Comparison of ENCODE assay signal across 8 cellular contexts in genomic region chr19:17860331-17860992, GRCh38. TPM values are rescaled to one million over a fixed set of nuclear protein-coding genes. Genes with fewer than 3 reads are reported as not detected.
A peak's percentile ranks its signal among the peaks of the same experiment; 100 is the strongest.
DNase-seq lines count a peak whose midpoint lies in the region; ATAC-seq and TF ChIP-seq lines count a peak whose summit lies in the region.

No MANE protein-coding gene starts in this region.

- H3F3A ChIP-seq in GM23248 (ENCODE audit: insufficient read depth), result peaks cover 35% of the 10 kb centered on the region

- H3K27ac ChIP-seq in GM23248, result peak overlapping the region; percentile 67
- H3K27ac ChIP-seq in SJSA1, result peak overlapping the region; percentile 62

- TF ChIP-seq CTCF in fibroblast of pulmonary artery (IDR thresholded peaks at IDR 0.05; ENCODE audit: low read length, missing control alignments) (no peak), retinal pigment epithelial cell (conservative IDR thresholded peaks at IDR 0.05; ENCODE audit: low read depth, low read length) (no peak)

- 3 to 4% methylated on average over 22 of the region's 22 CpGs for WGBS in GM23248 (ENCODE audit: low coverage in 1 of 2, low lambda C conversion rate in 2 of 2, missing lambda C conversion rate in 2 of 2), 2 experiments

- H3K9ac ChIP-seq in GM23248, result peak overlapping the region; percentile 99

- peaks cover 14% of the 10 kb centered on the region; the same call in 1 of the 2 replicates for H3K4me1 ChIP-seq in GM23248 (ENCODE audit: insufficient read depth)
- H3K4me1 ChIP-seq in SJSA1 (replicated peaks), result peaks cover 11% of the 10 kb centered on the region

- H3K9me3 ChIP-seq in GM23248 (ENCODE audit: low read depth), result no peaks in the 10 kb centered on the region
- H3K9me3 ChIP-seq in SJSA1 (replicated peaks), result no peaks in the 10 kb centered on the region

- peaks cover 37% of the 10 kb centered on the region for H3K79me2 ChIP-seq in GM23248 (ENCODE audit: insufficient read depth)

- no peaks in the 10 kb centered on the region for H3K27me3 ChIP-seq in GM23248 (replicated peaks; ENCODE audit: insufficient read depth)
- no peaks in the 10 kb centered on the region for H3K27me3 ChIP-seq in SJSA1 (replicated peaks)

- DNase-seq in GM23248, result peak; percentile 61
- no peak for DNase-seq in SJSA1 (ENCODE audit: low read depth in 1 of 2, low spot score in 2 of 2)
- no peak for DNase-seq in fibroblast of pulmonary artery (ENCODE audit: low read depth)
- no peak for DNase-seq in retinal pigment epithelial cell (ENCODE audit: low read depth)
- no peak for DNase-seq in NCI-H1436 treated with DMSO at 0.1 percent for 48 hours (lab: John Stamatoyannopoulos, UW)
- DNase-seq in AG08395 (ENCODE audit: low spot score), result no peak

- H3K4me3 ChIP-seq in GM23248, result peak overlapping the region; percentile 98
- H3K4me3 ChIP-seq in SJSA1, result peak overlapping the region; percentile 89
- H3K4me3 ChIP-seq in fibroblast of pulmonary artery (replicated peaks; ENCODE audit: low read depth, low read length), result peak overlapping the region; percentile 87
- peak overlapping the region; percentile 98 for H3K4me3 ChIP-seq in retinal pigment epithelial cell (ENCODE audit: low read length)

- H3K4me2 ChIP-seq in GM23248 (ENCODE audit: unreplicated experiment), result peak overlapping the region; percentile 92

- peaks cover 11% of the 10 kb centered on the region; the same call in 1 of the 2 replicates for H4K20me1 ChIP-seq in GM23248 (ENCODE audit: insufficient read depth)

- H2AFZ ChIP-seq in GM23248, result no peak overlapping the region

- ATAC-seq in GM21528 (IDR thresholded peaks at IDR 0.05; ENCODE audit: low FRiP score, unreplicated experiment), result no peak
- ATAC-seq in HG03432 (IDR thresholded peaks at IDR 0.05; ENCODE audit: unreplicated experiment), result no peak

- in situ Hi-C loops in GM23248 (cut with MboI), result no loop called here

- H3K9me2 ChIP-seq in GM23248 (ENCODE audit: insufficient read depth), result no peaks in the 10 kb centered on the region

- H3K36me3 ChIP-seq in GM23248 (ENCODE audit: low read depth), result peaks cover 41% of the 10 kb centered on the region; the same call in 1 of the 2 replicates
- peaks cover 57% of the 10 kb centered on the region for H3K36me3 ChIP-seq in SJSA1

RNA-seq across cellular contexts. Expression of gene RPL18A, which starts 0.8 kb away (rescaled TPM):
- total RNA-seq in GM23248 (2014; rRNA removed; shearing (Covaris generic)), result 680 and 837 TPM in 2 replicates
- polyA plus RNA-seq in GM23248 (2016; fragmentation: Nextera tagmentation; extraction: Ambion mirVana), result 1,456 and 1,474 TPM in 2 replicates
- total RNA-seq in SJSA1 (2014; rRNA removed; shearing (Covaris generic)), result 821 and 921 TPM in 2 replicates

RNA-seq across cellular contexts. Expression of gene SLC5A5, which starts 11.3 kb away (rescaled TPM):
- not detected in 2 replicates for total RNA-seq in GM23248 (2014; rRNA removed; shearing (Covaris generic))
- polyA plus RNA-seq in GM23248 (2016; fragmentation: Nextera tagmentation; extraction: Ambion mirVana), result not detected in 2 replicates
- not detected in 2 replicates for total RNA-seq in SJSA1 (2014; rRNA removed; shearing (Covaris generic))

RNA-seq across cellular contexts. Expression of gene JAK3, which starts 12.7 kb away (rescaled TPM):
- total RNA-seq in GM23248 (2014; rRNA removed; shearing (Covaris generic)), result 5.9 and 8.7 TPM in 2 replicates
- polyA plus RNA-seq in GM23248 (2016; fragmentation: Nextera tagmentation; extraction: Ambion mirVana), result 4.1 and 5.0 TPM in 2 replicates
- total RNA-seq in SJSA1 (2014; rRNA removed; shearing (Covaris generic)), result 5.4 and 6.9 TPM in 2 replicates

RNA-seq across cellular contexts. Expression of gene INSL3, which starts 39.1 kb away (rescaled TPM):
- total RNA-seq in GM23248 (2014; rRNA removed; shearing (Covaris generic)), result not detected in 2 replicates
- not detected in 2 replicates for polyA plus RNA-seq in GM23248 (2016; fragmentation: Nextera tagmentation; extraction: Ambion mirVana)
- not detected in 2 replicates for total RNA-seq in SJSA1 (2014; rRNA removed; shearing (Covaris generic))
